Comparison of ENCODE assay signal across 18 cellular contexts in genomic region chr3:64578797-64579196, GRCh38.
A peak's percentile ranks its signal among the peaks of the same experiment; 100 is the strongest.
DNase-seq lines count a peak whose midpoint lies in the region; ATAC-seq, FAIRE-seq and TF ChIP-seq lines count a peak whose summit lies in the region.
"Had no signal": no experiment of that assay in that cellular context is flagged by ENCODE, and none has a peak within 500 bp of the region (broad histone marks: within the 10 kb centered on the region; RNA-seq: fewer than 3 reads in every experiment).

No MANE protein-coding gene starts in this region.

- no peak overlapping the region for H3K27ac Mint-ChIP-seq in astrocyte (ENCODE audit: unreplicated experiment)
- H3K27ac Mint-ChIP-seq: CD4-positive, alpha-beta T cell had no signal

- WGBS in prostate gland: 71% methylated on average over 3 of the region's 3 CpGs

- no peaks in the 10 kb centered on the region for H3K9me3 Mint-ChIP-seq in astrocyte (ENCODE audit: unreplicated experiment)
- H3K9me3 Mint-ChIP-seq: CD4-positive, alpha-beta T cell had no signal

- H3K4me1 Mint-ChIP-seq in astrocyte (ENCODE audit: low read depth, unreplicated experiment): no peaks in the 10 kb centered on the region

- H3K4me1 ChIP-seq in OCI-LY3 (ENCODE audit: low read length) (no peaks in the 10 kb centered on the region), astrocyte (ENCODE audit: insufficient read depth, low read length) (peaks cover 4% of the 10 kb centered on the region), prostate gland (replicated peaks) (peaks cover 6% of the 10 kb centered on the region)
- H3K4me1 ChIP-seq: HAP-1 had no signal

- H3K4me3 ChIP-seq in OCI-LY3 (ENCODE audit: low read length) (no peak overlapping the region), astrocyte (ENCODE audit: insufficient read depth, low read depth, low read length) (no peak overlapping the region), prostate gland (no peak overlapping the region)
- H3K4me3 ChIP-seq: HAP-1 had no signal

- H3K4me3 Mint-ChIP-seq in astrocyte (ENCODE audit: unreplicated experiment): no peak overlapping the region
- H3K4me3 Mint-ChIP-seq: CD4-positive, alpha-beta T cell had no signal

- H3K27me3 Mint-ChIP-seq in astrocyte (ENCODE audit: low read depth, unreplicated experiment): no peaks in the 10 kb centered on the region
- H3K27me3 Mint-ChIP-seq: CD4-positive, alpha-beta T cell had no signal

- no peaks in the 10 kb centered on the region for H3K79me2 ChIP-seq in OCI-LY3 (ENCODE audit: low read length)
- H3K79me2 ChIP-seq in astrocyte (ENCODE audit: insufficient read depth, low read length): no peaks in the 10 kb centered on the region

- DNase-seq in astrocyte (ENCODE audit: low read depth) (peak; percentile 4), kidney tubule cell (ENCODE audit: low spot score) (peak; percentile 33), prostate gland (ENCODE audit: low spot score) (no peak), HPDE6-E6E7 (ENCODE audit: extremely low spot score) (no peak), NCI-H1092 treated with DMSO at 0.1 percent for 48 hours (lab: John Stamatoyannopoulos, UW) (no peak)
- DNase-seq: ACHN; Caco-2; CD4-positive, alpha-beta T cell; DMS153; DMS79; GDM1 had no signal

- no peaks in the 10 kb centered on the region for H4K20me1 ChIP-seq in OCI-LY3 (ENCODE audit: insufficient read depth, low read length)
- no peaks in the 10 kb centered on the region for H4K20me1 ChIP-seq in astrocyte (ENCODE audit: insufficient read depth, low read length)

- 0 out of 2 replicates have a peak, but pooled peaks cover 4% of the 10 kb centered on the region for H3K27me3 ChIP-seq in OCI-LY3 (ENCODE audit: low read depth, low read length)
- peaks cover 6% of the 10 kb centered on the region for H3K27me3 ChIP-seq in astrocyte (ENCODE audit: insufficient read depth, low read length)
- no peaks in the 10 kb centered on the region for H3K27me3 ChIP-seq in prostate gland (replicated peaks; ENCODE audit: insufficient read depth)

- no peak overlapping the region for H3K9ac ChIP-seq in OCI-LY3 (ENCODE audit: low read length)
- H3K9ac ChIP-seq in astrocyte (ENCODE audit: low read length): no peak overlapping the region

- H2AFZ ChIP-seq in OCI-LY3 (ENCODE audit: low read depth, low read length): 0 out of 2 replicates have a peak overlapping the region, but pooled peaks have one; percentile 22
- no peak overlapping the region for H2AFZ ChIP-seq in astrocyte (ENCODE audit: low read depth, low read length)

- H3K36me3 Mint-ChIP-seq in astrocyte (ENCODE audit: low read depth, unreplicated experiment): peaks cover under 1% of the 10 kb centered on the region

- H3K4me2 ChIP-seq in OCI-LY3 (ENCODE audit: low read length): no peak overlapping the region
- H3K4me2 ChIP-seq in astrocyte (ENCODE audit: low read length): no peak overlapping the region

- no peak for TF ChIP-seq POLR2A in prostate gland (IDR thresholded peaks at IDR 0.05)

- TF ChIP-seq CTCF in OCI-LY3 (IDR thresholded peaks at IDR 0.05; ENCODE audit: low read depth, low read length) (no peak), astrocyte (IDR thresholded peaks at IDR 0.05; ENCODE audit: insufficient read depth, low read depth, low read length) (no peak), prostate gland (IDR thresholded peaks at IDR 0.05) (no peak)

- H3K36me3 ChIP-seq in OCI-LY3 (replicated peaks; ENCODE audit: low read depth, low read length) (no peaks in the 10 kb centered on the region), astrocyte (ENCODE audit: insufficient read depth, low read length) (no peaks in the 10 kb centered on the region), prostate gland (no peaks in the 10 kb centered on the region)
- H3K36me3 ChIP-seq: HAP-1 had no signal

- no peak for FAIRE-seq in astrocyte (lab: Jason Lieb, UNC)
- FAIRE-seq: A204.1, GM12892, GM18507 had no signal

- intact Hi-C loops in prostate gland (cut with DNase I): no loop called here

- H3K9me3 ChIP-seq in OCI-LY3 (ENCODE audit: insufficient read depth, low read length) (no peaks in the 10 kb centered on the region), astrocyte (ENCODE audit: insufficient read depth, low read depth, low read length) (no peaks in the 10 kb centered on the region), prostate gland (no peaks in the 10 kb centered on the region)
- H3K9me3 ChIP-seq: Caco-2, HAP-1 had no signal

- H3K27ac ChIP-seq in OCI-LY3 (ENCODE audit: low read length) (no peak overlapping the region), astrocyte (ENCODE audit: low read depth, low read length) (no peak overlapping the region), prostate gland (peak overlapping the region; percentile 36 to 67)
- H3K27ac ChIP-seq: C4-2B had no signal

- no peak for ATAC-seq in GM21360 (IDR thresholded peaks at IDR 0.05; ENCODE audit: unreplicated experiment)

Comparison
In these comparisons a context has a peak if more than half of its experiments do, and no peak if none do; other contexts are left out.
1. H3K27ac ChIP-seq: peak in prostate gland (2 of 2); none in OCI-LY3 (single experiment) and astrocyte (single experiment).
2. DNase-seq: peak in astrocyte (single experiment) and kidney tubule cell (single experiment); none in prostate gland (single experiment), HPDE6-E6E7 (single experiment) and NCI-H1092 treated with DMSO at 0.1 percent for 48 hours (single experiment).